ENCODE assay signal across 9 cellular contexts in genomic region chr11:18578975-18579598, GRCh38. TPM values are rescaled to one million over a fixed set of nuclear protein-coding genes. Genes with fewer than 3 reads are reported as not detected.
DNase-seq lines count a peak whose midpoint lies in the region; ATAC-seq and TF ChIP-seq lines count a peak whose summit lies in the region.
"Had no signal": no experiment of that assay in that cellular context is flagged by ENCODE, and none has a peak within 500 bp of the region (broad histone marks: within the 10 kb centered on the region; RNA-seq: fewer than 3 reads in every experiment).

No MANE protein-coding gene starts in this region.

- peak overlapping the region; percentile 60 for H3K27ac Mint-ChIP-seq in activated CD4-positive, alpha-beta memory T cell treated with anti-CD3 and anti-CD28 coated beads, Interleukin-2, amount 10 ng/mL, durations not matched to agents 7 days and 5 days

- H3K4me2 ChIP-seq in smooth muscle cell = no peak overlapping the region

- no peaks in the 10 kb centered on the region for H3K79me2 ChIP-seq in smooth muscle cell (ENCODE audit: low read depth)

- no peak overlapping the region for H3K9ac ChIP-seq in smooth muscle cell (ENCODE audit: low read depth)

- CTCF ChIA-PET in activated CD4-positive, alpha-beta memory T cell treated with anti-CD3 and anti-CD28 coated beads, Interleukin-2, amount 10 ng/mL, durations not matched to agents 7 days and 5 days (lab: Charles Lee) = interaction anchor here (0.5 to 2.8 kb wide), 12 partner anchors 10 to 186 kb away, joined by 3 to 18 read pairs (median 4); partner anchors contain the start of gene SPTY2D1

- peak; percentile 84 to 85 for ATAC-seq in activated CD4-positive, CD25-positive, alpha-beta regulatory T cell treated with anti-CD3 and anti-CD28 coated beads, Interleukin-2, amount 50 U/mL, for 24 hours
- ATAC-seq in HG02884 (IDR thresholded peaks at IDR 0.05; ENCODE audit: unreplicated experiment) = peak; percentile 70
- ATAC-seq in sciatic nerve = no peak

- H3K9me3 ChIP-seq in smooth muscle cell (replicated peaks; ENCODE audit: low read depth) = no peaks in the 10 kb centered on the region

- 90% methylated on average over 14 of the region's 14 CpGs for WGBS in smooth muscle cell (ENCODE audit: low lambda C conversion rate)

- no peak overlapping the region for H2AFZ ChIP-seq in smooth muscle cell (ENCODE audit: low read depth)

- peaks cover 45% of the 10 kb centered on the region for H3K4me1 Mint-ChIP-seq in activated CD4-positive, alpha-beta memory T cell treated with anti-CD3 and anti-CD28 coated beads, Interleukin-2, amount 10 ng/mL, durations not matched to agents 7 days and 5 days

- intact Hi-C loops in sciatic nerve (cut with DNase I) = no loop called here

- H3F3A ChIP-seq in smooth muscle cell (ENCODE audit: low read depth) = no peaks in the 10 kb centered on the region

- peak overlapping the region; percentile 22 for H3K4me3 ChIP-seq in smooth muscle cell

- H3K27me3 Mint-ChIP-seq in activated CD4-positive, alpha-beta memory T cell treated with anti-CD3 and anti-CD28 coated beads, Interleukin-2, amount 10 ng/mL, durations not matched to agents 7 days and 5 days = no peaks in the 10 kb centered on the region

- H3K36me3 ChIP-seq in smooth muscle cell (ENCODE audit: low read depth) = peaks cover 16% of the 10 kb centered on the region

- POLR2A ChIA-PET in activated CD4-positive, alpha-beta memory T cell treated with anti-CD3 and anti-CD28 coated beads, Interleukin-2, amount 10 ng/mL, durations not matched to agents 7 days and 5 days (lab: Charles Lee) = interaction anchor here (0.7 to 4.9 kb wide), 10 partner anchors 9 to 257 kb away, joined by 3 to 40 read pairs (median 8); partner anchors contain the start of genes GTF2H1, HPS5, LDHA and SPTY2D1

- no peaks in the 10 kb centered on the region for H3K4me1 ChIP-seq in smooth muscle cell (ENCODE audit: low read depth)

- no peaks in the 10 kb centered on the region for H3K9me3 Mint-ChIP-seq in activated CD4-positive, alpha-beta memory T cell treated with anti-CD3 and anti-CD28 coated beads, Interleukin-2, amount 10 ng/mL, durations not matched to agents 7 days and 5 days

- TF ChIP-seq CTCF in smooth muscle cell (IDR thresholded peaks at IDR 0.05; ENCODE audit: borderline replicate concordance, insufficient read depth, poor library complexity, severe bottlenecking) = no peak

- H3K4me3 Mint-ChIP-seq in activated CD4-positive, alpha-beta memory T cell treated with anti-CD3 and anti-CD28 coated beads, Interleukin-2, amount 10 ng/mL, durations not matched to agents 7 days and 5 days = peak overlapping the region; percentile 59

- no peak for DNase-seq in activated CD4-positive, CD25-positive, alpha-beta regulatory T cell (lab: John Stamatoyannopoulos, UW)
- peak; percentile 40 for DNase-seq in activated CD4-positive, alpha-beta memory T cell treated with anti-CD3 and anti-CD28 coated beads, Interleukin-2, amount 10 ng/mL, durations not matched to agents 7 days and 5 days
- DNase-seq in smooth muscle cell (lab: John Stamatoyannopoulos, UW; ENCODE audit: unreplicated experiment) = no peak
- DNase-seq in sciatic nerve (ENCODE audit: low spot score) = no peak
- no peak for DNase-seq in NCI-H187 treated with DMSO at 0.1 percent for 48 hours (lab: John Stamatoyannopoulos, UW)
- no peak for DNase-seq in stimulated activated CD4-positive, alpha-beta T cell treated with anti-CD3 and anti-CD28 coated beads, Interleukin-2, amount 100 ng/mL, for 24 hours
- DNase-seq: KG1 had no signal

- H4K20me1 ChIP-seq in smooth muscle cell (ENCODE audit: low read depth) = no peaks in the 10 kb centered on the region

- no peak overlapping the region for H3K27ac ChIP-seq in smooth muscle cell (ENCODE audit: low read depth)

- H3K27me3 ChIP-seq in smooth muscle cell (ENCODE audit: low read depth) = no peaks in the 10 kb centered on the region

- H3K36me3 Mint-ChIP-seq in activated CD4-positive, alpha-beta memory T cell treated with anti-CD3 and anti-CD28 coated beads, Interleukin-2, amount 10 ng/mL, durations not matched to agents 7 days and 5 days (ENCODE audit: low read depth) = peaks cover 39% of the 10 kb centered on the region

RNA-seq across cellular contexts. Expression of gene UEVLD, which starts 9.4 kb away (rescaled TPM):
- total RNA-seq in activated CD4-positive, alpha-beta memory T cell treated with anti-CD3 and anti-CD28 coated beads, Interleukin-2, amount 10 ng/mL, durations not matched to agents 7 days and 5 days = 10 to 100 TPM; 23.3 to 26.1 TPM
- total RNA-seq in smooth muscle cell (30.4 and 32.7 TPM in 2 replicates), sciatic nerve (25.9 TPM)
- polyA plus RNA-seq in smooth muscle cell = 15.1 and 16.5 TPM in 2 replicates

RNA-seq across cellular contexts. Expression of gene MISFA, which starts 20.5 kb away (rescaled TPM):
- 1 to 10 TPM; 1.3 to 2.1 TPM for total RNA-seq in activated CD4-positive, alpha-beta memory T cell treated with anti-CD3 and anti-CD28 coated beads, Interleukin-2, amount 10 ng/mL, durations not matched to agents 7 days and 5 days
- total RNA-seq in smooth muscle cell = 0.18 TPM in 1 of 2 replicates, not detected in the other
- polyA plus RNA-seq in smooth muscle cell = 0.90 and 1.3 TPM in 2 replicates
- total RNA-seq in sciatic nerve = 5.6 TPM

RNA-seq across cellular contexts. Expression of gene TSG101, which starts 52.3 kb away (rescaled TPM):
- 10 to 100 TPM; 40.4 to 44.2 TPM for total RNA-seq in activated CD4-positive, alpha-beta memory T cell treated with anti-CD3 and anti-CD28 coated beads, Interleukin-2, amount 10 ng/mL, durations not matched to agents 7 days and 5 days
- total RNA-seq in smooth muscle cell (121 and 137 TPM in 2 replicates), sciatic nerve (49.2 TPM)
- polyA plus RNA-seq in smooth muscle cell = 113 and 114 TPM in 2 replicates

RNA-seq across cellular contexts. Expression of gene SPTY2D1, which starts 55.1 kb away (rescaled TPM):
- 10 to 100 TPM; 30.8 to 32.8 TPM for total RNA-seq in activated CD4-positive, alpha-beta memory T cell treated with anti-CD3 and anti-CD28 coated beads, Interleukin-2, amount 10 ng/mL, durations not matched to agents 7 days and 5 days
- total RNA-seq in smooth muscle cell = 42.7 and 77.5 TPM in 2 replicates
- polyA plus RNA-seq in smooth muscle cell = 18.3 and 18.8 TPM in 2 replicates
- total RNA-seq in sciatic nerve = 16.3 TPM
